In the genomic region with DNA sequence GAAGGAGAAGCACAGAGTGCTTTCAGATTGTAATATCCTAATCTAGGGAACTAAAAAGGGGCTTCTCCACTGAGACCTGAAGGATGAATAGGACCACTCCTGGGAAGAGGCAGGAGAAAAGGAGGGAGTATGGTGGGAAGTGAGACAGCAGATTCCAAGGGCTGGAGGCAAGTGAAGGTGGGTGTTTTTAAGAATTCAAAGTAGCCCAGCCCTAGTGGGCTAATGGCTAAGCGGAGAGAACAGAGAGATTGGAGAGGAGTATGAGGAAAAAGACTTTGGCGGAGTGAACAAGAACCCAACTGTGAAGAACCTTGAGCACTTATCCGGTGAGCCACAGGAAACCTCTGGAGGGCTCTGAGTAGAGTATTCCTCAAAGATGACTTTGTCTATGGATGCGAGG, we compare ENCODE assay signal across 1 cellular context.
TF ChIP-seq lines count a peak whose summit lies in the region.

No MANE protein-coding gene starts in this region.

TF ChIP-seq in HCT116, 20 proteins besides CTCF, POLR2A, EP300 and RAD21:
- TF ChIP-seq EGR1 (IDR thresholded peaks at IDR 0.05; ENCODE audit: low read depth) (no peak), EZH2phosphoT487 (IDR thresholded peaks at IDR 0.05; ENCODE audit: borderline replicate concordance) (no peak), ZFX (IDR thresholded peaks at IDR 0.05) (no peak), ZNF274 (IDR thresholded peaks at IDR 0.05; ENCODE audit: low read depth, low read length) (no peak), EZH2 (IDR thresholded peaks at IDR 0.05) (no peak), SP1 (IDR thresholded peaks at IDR 0.05; ENCODE audit: low read depth) (no peak), SIN3A (IDR thresholded peaks at IDR 0.05; ENCODE audit: low read depth) (no peak), SRF (IDR thresholded peaks at IDR 0.05; ENCODE audit: low read depth) (no peak), FOSL1 (IDR thresholded peaks at IDR 0.05; ENCODE audit: low read depth) (no peak), JUND (IDR thresholded peaks at IDR 0.05) (no peak), YY1 (IDR thresholded peaks at IDR 0.05; ENCODE audit: extremely low read depth, insufficient replicate concordance, low read depth, low read length) (no peak), TCF7L2 (IDR thresholded peaks at IDR 0.05; ENCODE audit: borderline replicate concordance, extremely low read depth, insufficient read depth, insufficient read length) (no peak), CEBPB (IDR thresholded peaks at IDR 0.05; ENCODE audit: low read depth) (no peak), ELF1 (IDR thresholded peaks at IDR 0.05; ENCODE audit: borderline replicate concordance, low read depth) (no peak)
- TF ChIP-seq, protein P1, sequence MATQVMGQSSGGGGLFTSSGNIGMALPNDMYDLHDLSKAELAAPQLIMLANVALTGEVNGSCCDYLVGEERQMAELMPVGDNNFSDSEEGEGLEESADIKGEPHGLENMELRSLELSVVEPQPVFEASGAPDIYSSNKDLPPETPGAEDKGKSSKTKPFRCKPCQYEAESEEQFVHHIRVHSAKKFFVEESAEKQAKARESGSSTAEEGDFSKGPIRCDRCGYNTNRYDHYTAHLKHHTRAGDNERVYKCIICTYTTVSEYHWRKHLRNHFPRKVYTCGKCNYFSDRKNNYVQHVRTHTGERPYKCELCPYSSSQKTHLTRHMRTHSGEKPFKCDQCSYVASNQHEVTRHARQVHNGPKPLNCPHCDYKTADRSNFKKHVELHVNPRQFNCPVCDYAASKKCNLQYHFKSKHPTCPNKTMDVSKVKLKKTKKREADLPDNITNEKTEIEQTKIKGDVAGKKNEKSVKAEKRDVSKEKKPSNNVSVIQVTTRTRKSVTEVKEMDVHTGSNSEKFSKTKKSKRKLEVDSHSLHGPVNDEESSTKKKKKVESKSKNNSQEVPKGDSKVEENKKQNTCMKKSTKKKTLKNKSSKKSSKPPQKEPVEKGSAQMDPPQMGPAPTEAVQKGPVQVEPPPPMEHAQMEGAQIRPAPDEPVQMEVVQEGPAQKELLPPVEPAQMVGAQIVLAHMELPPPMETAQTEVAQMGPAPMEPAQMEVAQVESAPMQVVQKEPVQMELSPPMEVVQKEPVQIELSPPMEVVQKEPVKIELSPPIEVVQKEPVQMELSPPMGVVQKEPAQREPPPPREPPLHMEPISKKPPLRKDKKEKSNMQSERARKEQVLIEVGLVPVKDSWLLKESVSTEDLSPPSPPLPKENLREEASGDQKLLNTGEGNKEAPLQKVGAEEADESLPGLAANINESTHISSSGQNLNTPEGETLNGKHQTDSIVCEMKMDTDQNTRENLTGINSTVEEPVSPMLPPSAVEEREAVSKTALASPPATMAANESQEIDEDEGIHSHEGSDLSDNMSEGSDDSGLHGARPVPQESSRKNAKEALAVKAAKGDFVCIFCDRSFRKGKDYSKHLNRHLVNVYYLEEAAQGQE (IDR thresholded peaks at IDR 0.05; ENCODE audit: low read depth) = no peak
- TF ChIP-seq, protein P2, sequence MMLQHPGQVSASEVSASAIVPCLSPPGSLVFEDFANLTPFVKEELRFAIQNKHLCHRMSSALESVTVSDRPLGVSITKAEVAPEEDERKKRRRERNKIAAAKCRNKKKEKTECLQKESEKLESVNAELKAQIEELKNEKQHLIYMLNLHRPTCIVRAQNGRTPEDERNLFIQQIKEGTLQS (IDR thresholded peaks at IDR 0.05) = no peak
- TF ChIP-seq, protein P3, sequence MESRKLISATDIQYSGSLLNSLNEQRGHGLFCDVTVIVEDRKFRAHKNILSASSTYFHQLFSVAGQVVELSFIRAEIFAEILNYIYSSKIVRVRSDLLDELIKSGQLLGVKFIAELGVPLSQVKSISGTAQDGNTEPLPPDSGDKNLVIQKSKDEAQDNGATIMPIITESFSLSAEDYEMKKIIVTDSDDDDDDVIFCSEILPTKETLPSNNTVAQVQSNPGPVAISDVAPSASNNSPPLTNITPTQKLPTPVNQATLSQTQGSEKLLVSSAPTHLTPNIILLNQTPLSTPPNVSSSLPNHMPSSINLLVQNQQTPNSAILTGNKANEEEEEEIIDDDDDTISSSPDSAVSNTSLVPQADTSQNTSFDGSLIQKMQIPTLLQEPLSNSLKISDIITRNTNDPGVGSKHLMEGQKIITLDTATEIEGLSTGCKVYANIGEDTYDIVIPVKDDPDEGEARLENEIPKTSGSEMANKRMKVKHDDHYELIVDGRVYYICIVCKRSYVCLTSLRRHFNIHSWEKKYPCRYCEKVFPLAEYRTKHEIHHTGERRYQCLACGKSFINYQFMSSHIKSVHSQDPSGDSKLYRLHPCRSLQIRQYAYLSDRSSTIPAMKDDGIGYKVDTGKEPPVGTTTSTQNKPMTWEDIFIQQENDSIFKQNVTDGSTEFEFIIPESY (IDR thresholded peaks at IDR 0.05; ENCODE audit: extremely low read depth, insufficient replicate concordance, low read length) = no peak
- TF ChIP-seq, protein P4, sequence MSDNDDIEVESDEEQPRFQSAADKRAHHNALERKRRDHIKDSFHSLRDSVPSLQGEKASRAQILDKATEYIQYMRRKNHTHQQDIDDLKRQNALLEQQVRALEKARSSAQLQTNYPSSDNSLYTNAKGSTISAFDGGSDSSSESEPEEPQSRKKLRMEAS (IDR thresholded peaks at IDR 0.05) = no peak
